1 cellular context compared by ENCODE assay signal in the genomic region with DNA sequence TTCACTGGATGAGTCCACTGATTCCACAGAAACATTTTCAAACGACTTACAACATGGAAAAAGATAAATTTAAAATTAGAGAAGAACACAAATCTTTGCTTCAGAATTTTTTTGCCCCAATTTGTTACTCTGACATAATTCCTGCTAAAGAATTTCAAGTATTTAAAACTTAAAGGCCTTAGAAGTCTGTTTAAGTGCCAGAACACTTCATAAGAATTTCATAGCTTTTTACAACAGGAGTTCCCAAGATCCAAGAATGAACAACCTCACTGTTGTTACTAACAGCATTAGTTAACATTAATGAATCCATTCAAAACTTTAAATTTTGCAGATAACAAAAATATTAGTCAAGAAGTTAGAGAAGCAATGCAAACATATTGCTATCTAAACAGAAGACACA.
TF ChIP-seq lines count a peak whose summit lies in the region.

No MANE protein-coding gene starts in this region.

TF ChIP-seq in IMR-90, 13 proteins besides CTCF, POLR2A, EP300 and RAD21:
- TF ChIP-seq NFE2L2 (IDR thresholded peaks at IDR 0.05; ENCODE audit: low read depth, low read length) (no peak), BHLHE40 (IDR thresholded peaks at IDR 0.05; ENCODE audit: low read depth, low read length) (no peak), ELK1 (IDR thresholded peaks at IDR 0.05; ENCODE audit: borderline replicate concordance, low read depth, low read length) (no peak), MAFK (IDR thresholded peaks at IDR 0.05; ENCODE audit: low read depth, low read length) (no peak), CHD1 (IDR thresholded peaks at IDR 0.05; ENCODE audit: low read depth, low read length) (no peak), MXI1 (IDR thresholded peaks at IDR 0.05; ENCODE audit: borderline replicate concordance, low read depth, low read length) (no peak), RCOR1 (IDR thresholded peaks at IDR 0.05; ENCODE audit: insufficient replicate concordance, low read length) (no peak), FOS (IDR thresholded peaks at IDR 0.05; ENCODE audit: low read depth, low read length) (no peak), RFX5 (IDR thresholded peaks at IDR 0.05; ENCODE audit: low read depth, low read length) (no peak), SMC3 (IDR thresholded peaks at IDR 0.05; ENCODE audit: low read depth, low read length) (no peak), MAZ (IDR thresholded peaks at IDR 0.05; ENCODE audit: borderline replicate concordance, low read depth, low read length) (no peak), CEBPB (IDR thresholded peaks at IDR 0.05; ENCODE audit: low read depth, low read length) (no peak)
- TF ChIP-seq, protein P1, sequence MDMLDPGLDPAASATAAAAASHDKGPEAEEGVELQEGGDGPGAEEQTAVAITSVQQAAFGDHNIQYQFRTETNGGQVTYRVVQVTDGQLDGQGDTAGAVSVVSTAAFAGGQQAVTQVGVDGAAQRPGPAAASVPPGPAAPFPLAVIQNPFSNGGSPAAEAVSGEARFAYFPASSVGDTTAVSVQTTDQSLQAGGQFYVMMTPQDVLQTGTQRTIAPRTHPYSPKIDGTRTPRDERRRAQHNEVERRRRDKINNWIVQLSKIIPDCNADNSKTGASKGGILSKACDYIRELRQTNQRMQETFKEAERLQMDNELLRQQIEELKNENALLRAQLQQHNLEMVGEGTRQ (IDR thresholded peaks at IDR 0.05; ENCODE audit: low read depth, low read length), result no peak
